ENCODE assay signal across 8 cellular contexts in genomic region chr17:44108440-44109311, GRCh38. TPM values are rescaled to one million over a fixed set of nuclear protein-coding genes. Genes with fewer than 3 reads are reported as not detected.
DNase-seq lines count a peak whose midpoint lies in the region; ATAC-seq, FAIRE-seq and TF ChIP-seq lines count a peak whose summit lies in the region.

No MANE protein-coding gene starts in this region.

- in situ Hi-C loops in GM12878 (cut with MboI) = loop anchor here (25.0 kb wide), 1 partner anchor 896 kb away; the partner anchor contains the start of gene TMEM106A

- TF ChIP-seq POLR2A in GM12878 (IDR thresholded peaks at IDR 0.05; ENCODE audit: low read depth, low read length) = no peak

- RAD21 ChIA-PET in GM12878 (lab: Charles Lee; ENCODE audit: unreplicated experiment) = interaction anchor here (0.6 to 1.2 kb wide), 3 partner anchors 15 to 101 kb away, joined by 3 to 4 read pairs (median 3); partner anchors contain the start of gene HDAC5

- no peak overlapping the region; the same call in 1 of the 2 replicates for H3K9ac ChIP-seq in GM12878 (ENCODE audit: control insufficient read depth, insufficient read depth, low read length)

- BruUV-seq in GM12878 (replicated peaks; lab: Mats Ljungman, UMichigan) = no TSS peak

- ATAC-seq in GM12878 (no peak), HG02571 (IDR thresholded peaks at IDR 0.05; ENCODE audit: unreplicated experiment) (no peak)

- peak overlapping the region; percentile 84; the same call in 1 of the 2 replicates for H3K4me3 ChIP-seq in GM12878

- H3K36me3 Mint-ChIP-seq in activated CD4-positive, alpha-beta T cell treated with anti-CD3 and anti-CD28 coated beads, Interleukin-2, amount 10 ng/mL, durations not matched to agents 7 days and 5 days (ENCODE audit: low read depth) = no peaks in the 10 kb centered on the region

- H3K4me1 Mint-ChIP-seq in activated CD4-positive, alpha-beta T cell treated with anti-CD3 and anti-CD28 coated beads, Interleukin-2, amount 10 ng/mL, durations not matched to agents 7 days and 5 days = peaks cover 22% of the 10 kb centered on the region

- H4K20me1 ChIP-seq in GM12878 (ENCODE audit: control insufficient read depth, insufficient read depth) = no peaks in the 10 kb centered on the region

- H3K79me2 ChIP-seq in GM12878 (ENCODE audit: control insufficient read depth, insufficient read depth, low read length) = peaks cover 49% of the 10 kb centered on the region

- H3K27ac ChIP-seq in GM12878 (ENCODE audit: control insufficient read depth, insufficient read depth) (no peak overlapping the region; the same call in 1 of the 2 replicates), substantia nigra (ENCODE audit: low read depth, low read length, poor library complexity, severe bottlenecking) (peak overlapping the region; percentile 87)

- H3K36me3 ChIP-seq in GM12878 (ENCODE audit: control insufficient read depth in 2 of 2, insufficient read depth in 2 of 2, low read length in 1 of 2) = no peaks in the 10 kb centered on the region; a peak in 2 of 4 replicates

- H3K27ac Mint-ChIP-seq in activated CD4-positive, alpha-beta T cell treated with anti-CD3 and anti-CD28 coated beads, Interleukin-2, amount 10 ng/mL, durations not matched to agents 7 days and 5 days = no peak overlapping the region

- intact Hi-C loops in GM12878 (cut with micrococcal nuclease; ENCODE audit: unreplicated experiment) = no loop called here

- CTCF ChIA-PET in GM12878 (lab: Yijun Ruan, JAX) = interaction anchor here (1.4 to 5.1 kb wide), 3 partner anchors 14 to 41 kb away, joined by 3 to 40 read pairs (median 3); partner anchors contain the start of gene HDAC5
- CTCF ChIA-PET in activated CD4-positive, alpha-beta T cell treated with anti-CD3 and anti-CD28 coated beads, Interleukin-2, amount 10 ng/mL, durations not matched to agents 7 days and 5 days (lab: Charles Lee) = interaction anchor here (1.0 to 1.1 kb wide), 2 partner anchors 9 to 15 kb away, joined by 3 read pairs; partner anchors contain the start of gene HDAC5

- no peaks in the 10 kb centered on the region for H3K9me3 ChIP-seq in GM12878 (replicated peaks; ENCODE audit: control insufficient read depth, insufficient read depth, low read length)

- POLR2A ChIA-PET in GM12878 (lab: Charles Lee) = interaction anchor here (0.6 to 3.4 kb wide), 2 partner anchors 30 to 42 kb away, joined by 4 to 12 read pairs; partner anchors contain the start of gene LSM12
- POLR2A ChIA-PET in activated CD4-positive, alpha-beta T cell treated with anti-CD3 and anti-CD28 coated beads, Interleukin-2, amount 10 ng/mL, durations not matched to agents 7 days and 5 days (lab: Charles Lee) = interaction anchor here (0.6 kb wide), 1 partner anchor 33 kb away, joined by 3 read pairs; no protein-coding TSS in a partner anchor

- no peaks in the 10 kb centered on the region for H3K27me3 Mint-ChIP-seq in activated CD4-positive, alpha-beta T cell treated with anti-CD3 and anti-CD28 coated beads, Interleukin-2, amount 10 ng/mL, durations not matched to agents 7 days and 5 days

- peaks cover 18% of the 10 kb centered on the region for H3K4me1 ChIP-seq in GM12878 (ENCODE audit: control insufficient read depth, insufficient read depth, low read length)

- H3K4me3 Mint-ChIP-seq in activated CD4-positive, alpha-beta T cell treated with anti-CD3 and anti-CD28 coated beads, Interleukin-2, amount 10 ng/mL, durations not matched to agents 7 days and 5 days = no peak overlapping the region

- TF ChIP-seq EP300 in GM12878 (IDR thresholded peaks at IDR 0.05; ENCODE audit: borderline replicate concordance in 1 of 2, control insufficient read depth in 1 of 2, low read depth in 2 of 2, low read length in 2 of 2) = no peak

- H2AFZ ChIP-seq in GM12878 (ENCODE audit: control insufficient read depth, low read depth, low read length) = no peak overlapping the region

- 90% methylated on average over 16 of the region's 16 CpGs for WGBS in GM12878 (ENCODE audit: insufficient coverage, insufficient replicate concordance, low lambda C conversion rate, missing lambda C conversion rate)

- H3K9me3 Mint-ChIP-seq in activated CD4-positive, alpha-beta T cell treated with anti-CD3 and anti-CD28 coated beads, Interleukin-2, amount 10 ng/mL, durations not matched to agents 7 days and 5 days = no peaks in the 10 kb centered on the region

- no peak for TF ChIP-seq RAD21 in GM12878 (IDR thresholded peaks at IDR 0.05; ENCODE audit: insufficient read depth, low read depth, low read length)

- TF ChIP-seq CTCF in GM12878 (IDR thresholded peaks at IDR 0.05 in 2 of 3, conservative IDR thresholded peaks at IDR 0.05 in 1 of 3; ENCODE audit: control insufficient read depth in 2 of 3, extremely low read depth in 1 of 3, insufficient read depth in 1 of 3, low read depth in 3 of 3, low read length in 3 of 3) = no peak

- no peaks in the 10 kb centered on the region for H3K27me3 ChIP-seq in GM12878 (replicated peaks in 1 of 2; ENCODE audit: control insufficient read depth in 2 of 2, insufficient read depth in 2 of 2, low read length in 1 of 2)

- peak; percentile 60 for DNase-seq in HS-5 (ENCODE audit: low read depth)
- DNase-seq in GM12878 (ENCODE audit: low read depth, low spot score) = no peak
- DNase-seq in kidney glomerular epithelial cell (lab: John Stamatoyannopoulos, UW) = peak; percentile 83
- DNase-seq in substantia nigra (lab: John Stamatoyannopoulos, UW) = peak in 20 of 49 donors; percentile 21 to 81 (median 44)
- DNase-seq in activated CD4-positive, alpha-beta T cell treated with anti-CD3 and anti-CD28 coated beads, Interleukin-2, amount 10 ng/mL, durations not matched to agents 7 days and 5 days = no peak
- no peak for DNase-seq in GDM1 (lab: John Stamatoyannopoulos, UW)
- no peak for DNase-seq in GM19240 (ENCODE audit: insufficient read length, low spot score)

- no peak for FAIRE-seq in GM12878 (lab: Jason Lieb, UNC)

- H3K4me2 ChIP-seq in GM12878 (ENCODE audit: control insufficient read depth, insufficient read depth) = peak overlapping the region; percentile 98

- SMC1A ChIA-PET in GM12878 (lab: Charles Lee; ENCODE audit: uncharacterized antibody, unreplicated experiment) = interaction anchor here (0.8 to 1.6 kb wide), 3 partner anchors 19 to 94 kb away, joined by 3 read pairs; partner anchors contain the start of gene TMEM101

RNA-seq across cellular contexts. Expression of gene HDAC5, which starts 14.8 kb away (rescaled TPM):
- total RNA-seq in GM12878 (2013; cell fraction: nucleolus; rRNA removed) = 47.3 and 62.5 TPM in 2 replicates
- total RNA-seq in GM12878 (2014; rRNA removed) (47.1 and 58.0 TPM in 2 replicates), GM12878 (2014; rRNA removed; fragmentation: Illumina TruSeq; extraction: Trizol) (17.7 and 19.7 TPM in 2 replicates), GM12878 (2021) (45.1 and 49.4 TPM in 2 replicates)
- polyA plus RNA-seq in GM12878 (2011; ENCODE audit: low read depth) = 11.4 TPM
- polyA plus RNA-seq in GM12878 (2011; rRNA removed) (12.4 and 24.7 TPM in 2 replicates), GM12878 (2014; fragmentation: Illumina TruSeq; extraction: Trizol) (6.6 and 19.2 TPM in 2 replicates), GM12878 (2014; fragmentation: Nextera tagmentation; extraction: Ambion mirVana) (1 to 10 TPM; 1.1 to 2.0 TPM), GM12878 (2014; rRNA removed) (38.9 and 39.3 TPM in 2 replicates), GM12878 (2016; fragmentation: Nextera tagmentation; extraction: Ambion mirVana) (10 to 100 TPM; 30.0 to 34.8 TPM)
- 36.5 and 41.2 TPM in 2 replicates for polyA plus RNA-seq in GM12878 (2011; cell fraction: cytosol; rRNA removed)
- polyA plus RNA-seq in GM12878 (2011; cell fraction: nucleus; rRNA removed) = 58.9 and 69.3 TPM in 2 replicates
- polyA plus RNA-seq in GM12878 (2012) = 24.2 and 26.0 TPM in 2 replicates
- polyA minus RNA-seq in GM12878 (2011; rRNA and poly(A)+ RNA removed) = 52.7 and 88.1 TPM in 2 replicates
- polyA minus RNA-seq in GM12878 (2011; cell fraction: cytosol; rRNA and poly(A)+ RNA removed) = 29.1 and 31.3 TPM in 2 replicates
- polyA minus RNA-seq in GM12878 (2011; cell fraction: nucleus; rRNA and poly(A)+ RNA removed) = 30.7 and 56.7 TPM in 2 replicates
- 10 to 100 TPM; 27.0 to 32.3 TPM for total RNA-seq in activated CD4-positive, alpha-beta T cell treated with anti-CD3 and anti-CD28 coated beads, Interleukin-2, amount 10 ng/mL, durations not matched to agents 7 days and 5 days

RNA-seq across cellular contexts. Expression of gene HROB, which starts 33.1 kb away (rescaled TPM):
- 14.8 and 15.0 TPM in 2 replicates for total RNA-seq in GM12878 (2013; cell fraction: nucleolus; rRNA removed)
- total RNA-seq in GM12878 (2014; rRNA removed) (9.2 and 12.4 TPM in 2 replicates), GM12878 (2014; rRNA removed; fragmentation: Illumina TruSeq; extraction: Trizol) (6.4 and 7.0 TPM in 2 replicates), GM12878 (2021) (12.3 and 14.4 TPM in 2 replicates)
- polyA plus RNA-seq in GM12878 (2011; ENCODE audit: low read depth) = 6.5 TPM
- polyA plus RNA-seq in GM12878 (2011; rRNA removed) (5.9 and 9.9 TPM in 2 replicates), GM12878 (2014; fragmentation: Illumina TruSeq; extraction: Trizol) (9.4 and 9.9 TPM in 2 replicates), GM12878 (2014; fragmentation: Nextera tagmentation; extraction: Ambion mirVana) (1 to 10 TPM; 4.0 to 4.7 TPM), GM12878 (2014; rRNA removed) (10.0 and 10.1 TPM in 2 replicates), GM12878 (2016; fragmentation: Nextera tagmentation; extraction: Ambion mirVana) (10 to 100 TPM; 17.6 to 20.4 TPM)
- polyA plus RNA-seq in GM12878 (2011; cell fraction: cytosol; rRNA removed) = 16.5 and 17.3 TPM in 2 replicates
- polyA plus RNA-seq in GM12878 (2011; cell fraction: nucleus; rRNA removed) = 23.6 and 24.4 TPM in 2 replicates
- 7.1 and 8.6 TPM in 2 replicates for polyA plus RNA-seq in GM12878 (2012)
- 14.3 and 25.7 TPM in 2 replicates for polyA minus RNA-seq in GM12878 (2011; rRNA and poly(A)+ RNA removed)
- polyA minus RNA-seq in GM12878 (2011; cell fraction: cytosol; rRNA and poly(A)+ RNA removed) = 7.2 and 9.0 TPM in 2 replicates
- 6.3 and 12.2 TPM in 2 replicates for polyA minus RNA-seq in GM12878 (2011; cell fraction: nucleus; rRNA and poly(A)+ RNA removed)
- 10 to 100 TPM; 15.1 to 16.4 TPM for total RNA-seq in activated CD4-positive, alpha-beta T cell treated with anti-CD3 and anti-CD28 coated beads, Interleukin-2, amount 10 ng/mL, durations not matched to agents 7 days and 5 days

RNA-seq across cellular contexts. Expression of gene G6PC3, which starts 38.1 kb away (rescaled TPM):
- total RNA-seq in GM12878 (2013; cell fraction: nucleolus; rRNA removed) = 30.8 and 38.5 TPM in 2 replicates
- total RNA-seq in GM12878 (2014; rRNA removed) = 35.8 and 36.8 TPM in 2 replicates
- total RNA-seq in GM12878 (2014; rRNA removed; fragmentation: Illumina TruSeq; extraction: Trizol) = 19.8 and 20.8 TPM in 2 replicates
- 49.9 and 51.8 TPM in 2 replicates for total RNA-seq in GM12878 (2021)
- 16.4 TPM for polyA plus RNA-seq in GM12878 (2011; ENCODE audit: low read depth)
- 13.3 and 24.5 TPM in 2 replicates for polyA plus RNA-seq in GM12878 (2011; rRNA removed)
- 48.6 and 72.9 TPM in 2 replicates for polyA plus RNA-seq in GM12878 (2011; cell fraction: cytosol; rRNA removed)
- 22.6 and 24.8 TPM in 2 replicates for polyA plus RNA-seq in GM12878 (2011; cell fraction: nucleus; rRNA removed)
- 35.0 and 49.7 TPM in 2 replicates for polyA plus RNA-seq in GM12878 (2012)
- 20.7 and 49.2 TPM in 2 replicates for polyA plus RNA-seq in GM12878 (2014; fragmentation: Illumina TruSeq; extraction: Trizol)
- polyA plus RNA-seq in GM12878 (2014; fragmentation: Nextera tagmentation; extraction: Ambion mirVana) = 10 to 100 TPM; 13.0 to 18.2 TPM
- 69.1 and 71.7 TPM in 2 replicates for polyA plus RNA-seq in GM12878 (2014; rRNA removed)
- 10 to 100 TPM; 81.6 to 93.7 TPM for polyA plus RNA-seq in GM12878 (2016; fragmentation: Nextera tagmentation; extraction: Ambion mirVana)
- 29.5 and 57.0 TPM in 2 replicates for polyA minus RNA-seq in GM12878 (2011; rRNA and poly(A)+ RNA removed)
- polyA minus RNA-seq in GM12878 (2011; cell fraction: cytosol; rRNA and poly(A)+ RNA removed) = 11.4 and 16.8 TPM in 2 replicates
- polyA minus RNA-seq in GM12878 (2011; cell fraction: nucleus; rRNA and poly(A)+ RNA removed) = 18.3 and 33.5 TPM in 2 replicates
- 10 to 100 TPM; 18.1 to 25.2 TPM for total RNA-seq in activated CD4-positive, alpha-beta T cell treated with anti-CD3 and anti-CD28 coated beads, Interleukin-2, amount 10 ng/mL, durations not matched to agents 7 days and 5 days

RNA-seq across cellular contexts. Expression of gene LSM12, which starts 42.2 kb away (rescaled TPM):
- total RNA-seq in GM12878 (2013; cell fraction: nucleolus; rRNA removed) = 15.5 and 19.4 TPM in 2 replicates
- total RNA-seq in GM12878 (2014; rRNA removed) (56.3 and 60.9 TPM in 2 replicates), GM12878 (2014; rRNA removed; fragmentation: Illumina TruSeq; extraction: Trizol) (61.4 and 66.1 TPM in 2 replicates), GM12878 (2021) (74.0 and 75.6 TPM in 2 replicates)
- polyA plus RNA-seq in GM12878 (2011; ENCODE audit: low read depth) = 30.4 TPM
- polyA plus RNA-seq in GM12878 (2011; rRNA removed) (63.5 and 66.5 TPM in 2 replicates), GM12878 (2014; fragmentation: Illumina TruSeq; extraction: Trizol) (87.8 and 94.6 TPM in 2 replicates), GM12878 (2014; fragmentation: Nextera tagmentation; extraction: Ambion mirVana) (100 to 1,000 TPM in 1 of 2 experiments, 10 to 100 TPM in 1; 51.1 to 206 TPM), GM12878 (2014; rRNA removed) (50.6 and 57.3 TPM in 2 replicates), GM12878 (2016; fragmentation: Nextera tagmentation; extraction: Ambion mirVana) (100 to 1,000 TPM; 131 to 132 TPM)
- 56.2 and 57.3 TPM in 2 replicates for polyA plus RNA-seq in GM12878 (2011; cell fraction: cytosol; rRNA removed)
- 21.2 and 23.1 TPM in 2 replicates for polyA plus RNA-seq in GM12878 (2011; cell fraction: nucleus; rRNA removed)
- polyA plus RNA-seq in GM12878 (2012) = 36.7 and 44.6 TPM in 2 replicates
- 75.6 and 90.0 TPM in 2 replicates for polyA minus RNA-seq in GM12878 (2011; rRNA and poly(A)+ RNA removed)
- polyA minus RNA-seq in GM12878 (2011; cell fraction: cytosol; rRNA and poly(A)+ RNA removed) = 29.1 and 33.5 TPM in 2 replicates
- 9.8 and 16.6 TPM in 2 replicates for polyA minus RNA-seq in GM12878 (2011; cell fraction: nucleus; rRNA and poly(A)+ RNA removed)
- total RNA-seq in activated CD4-positive, alpha-beta T cell treated with anti-CD3 and anti-CD28 coated beads, Interleukin-2, amount 10 ng/mL, durations not matched to agents 7 days and 5 days = 10 to 100 TPM; 59.3 to 64.8 TPM

Comparison
In these comparisons a context has a peak if more than half of its experiments do, and no peak if none do; other contexts are left out.
1. DNase-seq: peak in HS-5 (single experiment) and kidney glomerular epithelial cell (single experiment); none in GM12878 (single experiment), activated CD4-positive, alpha-beta T cell treated with anti-CD3 and anti-CD28 coated beads, Interleukin-2, amount 10 ng/mL, durations not matched to agents 7 days and 5 days (single experiment), GDM1 (single experiment) and GM19240 (single experiment).